In genomic region chr11:14500181-14500651, GRCh38 we compare ENCODE assay signal across 8 cellular contexts. TPM values are rescaled to one million over a fixed set of nuclear protein-coding genes. Genes with fewer than 3 reads are reported as not detected.
DNase-seq lines count a peak whose midpoint lies in the region; ATAC-seq and TF ChIP-seq lines count a peak whose summit lies in the region.

No MANE protein-coding gene starts in this region.

- ATAC-seq in HG02798 (IDR thresholded peaks at IDR 0.05; ENCODE audit: poor library complexity, unreplicated experiment) (peak; percentile 62), lower lobe of right lung (peak; percentile 78 to 90)

- H3K4me3 ChIP-seq in dorsolateral prefrontal cortex (peak overlapping the region; percentile 55 to 89 (median 79)), lower lobe of right lung (peak overlapping the region; percentile 77)

- H3K36me3 ChIP-seq in lower lobe of right lung = peaks cover 54% of the 10 kb centered on the region

- no peaks in the 10 kb centered on the region for H3K9me3 ChIP-seq in lower lobe of right lung

- H3K27me3 ChIP-seq in dorsolateral prefrontal cortex = no peaks in the 10 kb centered on the region
- no peaks in the 10 kb centered on the region for H3K27me3 ChIP-seq in lower lobe of right lung (ENCODE audit: low read depth)

- intact Hi-C loops in dorsolateral prefrontal cortex (cut with DNase I) = no loop called here
- intact Hi-C loops in lower lobe of right lung (cut with DNase I) = no loop called here

- peak overlapping the region in 58 of 59 donors; percentile 45 to 95 (median 85) for H3K27ac ChIP-seq in dorsolateral prefrontal cortex
- H3K27ac ChIP-seq in lower lobe of right lung = peak overlapping the region; percentile 91

- DNase-seq in stimulated activated CD4-positive, alpha-beta T cell treated with anti-CD3 and anti-CD28 coated beads, Interleukin-15, amount 100 ng/mL, for 24 hours = peak; percentile 58
- no peak for DNase-seq in stimulated activated CD4-positive, alpha-beta T cell treated with anti-CD3 and anti-CD28 coated beads, Interleukin-12 subunit alpha, Interleukin-12 subunit beta, amount 100 ng/mL, for 4 hours
- DNase-seq in NCI-H146 (lab: John Stamatoyannopoulos, UW) = peak; percentile 36
- DNase-seq in activated CD4-positive, CD25-positive, alpha-beta regulatory T cell treated with anti-CD3 and anti-CD28 coated beads, Interleukin-2, amount 50 U/mL, for 16 hours (ENCODE audit: low read depth, low spot score) = peak; percentile 36
- no peak for DNase-seq in dorsolateral prefrontal cortex
- peak; percentile 66 for DNase-seq in lower lobe of right lung
- DNase-seq in stimulated activated CD8-positive, alpha-beta memory T cell treated with anti-CD3 and anti-CD28 coated beads, Interleukin-7, amount 100 ng/mL, for 4 hours (ENCODE audit: low read depth in 2 of 2) = peak; percentile 24 to 40

- peaks cover 35% of the 10 kb centered on the region for H3K4me1 ChIP-seq in lower lobe of right lung

- TF ChIP-seq CTCF in dorsolateral prefrontal cortex (IDR thresholded peaks at IDR 0.05 in 54 of 56, conservative IDR thresholded peaks at IDR 0.05 in 2 of 56; ENCODE audit: low read depth in 1 of 56, partially characterized antibody in 56 of 56) (peak in 3 of 56 donors; percentile 3 to 7 (median 6)), lower lobe of right lung (IDR thresholded peaks at IDR 0.05) (no peak)

RNA-seq across cellular contexts. Expression of gene COPB1, which starts 0.6 kb away (rescaled TPM):
- total RNA-seq in dorsolateral prefrontal cortex (10 to 100 TPM; 37.4 to 62.0 (median 47.8) TPM), lower lobe of right lung (87.8 TPM)

RNA-seq across cellular contexts. Expression of gene PSMA1, which starts 20.0 kb away (rescaled TPM):
- total RNA-seq in dorsolateral prefrontal cortex (100 to 1,000 TPM in 48 of 120 experiments, 10 to 100 TPM in 72; 58.7 to 127 (median 94.6) TPM), lower lobe of right lung (121 TPM)

Comparison
In these comparisons a context has a peak if more than half of its experiments do, and no peak if none do; other contexts are left out.
1. DNase-seq: peak in stimulated activated CD4-positive, alpha-beta T cell treated with anti-CD3 and anti-CD28 coated beads, Interleukin-15, amount 100 ng/mL, for 24 hours (single experiment), NCI-H146 (single experiment), activated CD4-positive, CD25-positive, alpha-beta regulatory T cell treated with anti-CD3 and anti-CD28 coated beads, Interleukin-2, amount 50 U/mL, for 16 hours (single experiment), lower lobe of right lung (single experiment) and stimulated activated CD8-positive, alpha-beta memory T cell treated with anti-CD3 and anti-CD28 coated beads, Interleukin-7, amount 100 ng/mL, for 4 hours (2 of 2); none in stimulated activated CD4-positive, alpha-beta T cell treated with anti-CD3 and anti-CD28 coated beads, Interleukin-12 subunit alpha, Interleukin-12 subunit beta, amount 100 ng/mL, for 4 hours (single experiment) and dorsolateral prefrontal cortex (0 of 10).